ENCODE assay signal across 16 cellular contexts in genomic region chr7:7739718-7740355, GRCh38. TPM values are rescaled to one million over a fixed set of nuclear protein-coding genes. Genes with fewer than 3 reads are reported as not detected.
DNase-seq lines count a peak whose midpoint lies in the region; ATAC-seq lines count a peak whose summit lies in the region.
"Had no signal": no experiment of that assay in that cellular context is flagged by ENCODE, and none has a peak within 500 bp of the region (broad histone marks: within the 10 kb centered on the region; RNA-seq: fewer than 3 reads in every experiment).

No MANE protein-coding gene starts in this region.

- peak; percentile 23 for ATAC-seq in activated CD8-positive, alpha-beta memory T cell treated with anti-CD3 and anti-CD28 coated beads, Interleukin-2, amount 10 ng/mL, durations not matched to agents 7 days and 5 days
- ATAC-seq in HG02759 (IDR thresholded peaks at IDR 0.05; ENCODE audit: unreplicated experiment) (peak; percentile 57), HG03460 (IDR thresholded peaks at IDR 0.05; ENCODE audit: unreplicated experiment) (no peak)
- ATAC-seq: activated T-helper 17 cell treated with anti-CD3 and anti-CD28 coated beads, Interleukin-2, amount 50 U/mL, for 72 hours had no signal

- DNase-seq in activated CD8-positive, alpha-beta memory T cell treated with anti-CD3 and anti-CD28 coated beads, Interleukin-2, amount 10 ng/mL, durations not matched to agents 7 days and 5 days: no peak
- DNase-seq in activated CD8-positive, alpha-beta memory T cell treated with anti-CD3 and anti-CD28 coated beads, Interleukin-2, amount 50 U/mL, for 48 hours: no peak
- peak; percentile 45 for DNase-seq in SK-MEL-5 (ENCODE audit: low read depth, low spot score)
- peak; percentile 40 for DNase-seq in pons (ENCODE audit: low spot score)
- DNase-seq in NK-92 (lab: John Stamatoyannopoulos, UW; ENCODE audit: unreplicated experiment): no peak
- no peak for DNase-seq in DMS79 treated with DMSO at 0.1 percent for 48 hours (lab: John Stamatoyannopoulos, UW)
- DNase-seq: activated CD4-positive, alpha-beta memory T cell treated with anti-CD3 and anti-CD28 coated beads, Interleukin-2, amount 10 ng/mL, durations not matched to agents 7 days and 5 days; colonic mucosa; COR-L47; HCEC 1CT; NCI-H2081 treated with DMSO at 0.1 percent for 48 hours; sigmoid colon; stimulated activated CD8-positive, alpha-beta memory T cell treated with anti-CD3 and anti-CD28 coated beads, Interleukin-4, amount 100 ng/mL, for 48 hours had no signal

- no peaks in the 10 kb centered on the region for H3K9me3 Mint-ChIP-seq in activated CD8-positive, alpha-beta memory T cell treated with anti-CD3 and anti-CD28 coated beads, Interleukin-2, amount 10 ng/mL, durations not matched to agents 7 days and 5 days (ENCODE audit: low read depth)
- H3K9me3 Mint-ChIP-seq: activated CD4-positive, alpha-beta memory T cell treated with anti-CD3 and anti-CD28 coated beads, Interleukin-2, amount 10 ng/mL, durations not matched to agents 7 days and 5 days; activated T-helper 17 cell treated with anti-CD3 and anti-CD28 coated beads, Interleukin-2, amount 50 U/mL, for 72 hours had no signal

- no peak overlapping the region for H3K27ac Mint-ChIP-seq in activated CD8-positive, alpha-beta memory T cell treated with anti-CD3 and anti-CD28 coated beads, Interleukin-2, amount 10 ng/mL, durations not matched to agents 7 days and 5 days
- H3K27ac Mint-ChIP-seq: activated CD4-positive, alpha-beta memory T cell treated with anti-CD3 and anti-CD28 coated beads, Interleukin-2, amount 10 ng/mL, durations not matched to agents 7 days and 5 days; activated T-helper 17 cell treated with anti-CD3 and anti-CD28 coated beads, Interleukin-2, amount 50 U/mL, for 72 hours had no signal

- H3K4me1 Mint-ChIP-seq in activated CD8-positive, alpha-beta memory T cell treated with anti-CD3 and anti-CD28 coated beads, Interleukin-2, amount 10 ng/mL, durations not matched to agents 7 days and 5 days: peaks cover 18% of the 10 kb centered on the region

- in situ Hi-C loops in SK-MEL-5 (cut with HindIII; ENCODE audit: low pct_unique_long_range_greater_than_20kb, low sequenced_read_pairs): no loop called here

- H3K27me3 Mint-ChIP-seq in activated CD8-positive, alpha-beta memory T cell treated with anti-CD3 and anti-CD28 coated beads, Interleukin-2, amount 10 ng/mL, durations not matched to agents 7 days and 5 days: no peaks in the 10 kb centered on the region
- H3K27me3 Mint-ChIP-seq: activated CD4-positive, alpha-beta memory T cell treated with anti-CD3 and anti-CD28 coated beads, Interleukin-2, amount 10 ng/mL, durations not matched to agents 7 days and 5 days; activated T-helper 17 cell treated with anti-CD3 and anti-CD28 coated beads, Interleukin-2, amount 50 U/mL, for 72 hours had no signal

- no peak overlapping the region for H3K4me3 Mint-ChIP-seq in activated CD8-positive, alpha-beta memory T cell treated with anti-CD3 and anti-CD28 coated beads, Interleukin-2, amount 10 ng/mL, durations not matched to agents 7 days and 5 days
- H3K4me3 Mint-ChIP-seq: activated CD4-positive, alpha-beta memory T cell treated with anti-CD3 and anti-CD28 coated beads, Interleukin-2, amount 10 ng/mL, durations not matched to agents 7 days and 5 days; activated T-helper 17 cell treated with anti-CD3 and anti-CD28 coated beads, Interleukin-2, amount 50 U/mL, for 72 hours had no signal

- CTCF ChIA-PET in activated CD8-positive, alpha-beta memory T cell treated with anti-CD3 and anti-CD28 coated beads, Interleukin-2, amount 10 ng/mL, durations not matched to agents 7 days and 5 days (lab: Charles Lee): interaction anchor here (1.1 kb wide), 1 partner anchor 12 kb away, joined by 3 read pairs; no protein-coding TSS in a partner anchor

- no peaks in the 10 kb centered on the region for H3K36me3 Mint-ChIP-seq in activated CD8-positive, alpha-beta memory T cell treated with anti-CD3 and anti-CD28 coated beads, Interleukin-2, amount 10 ng/mL, durations not matched to agents 7 days and 5 days

RNA-seq across cellular contexts. Expression of gene RPA3, which starts 21.4 kb away (rescaled TPM):
- 100 to 1,000 TPM; 111 to 126 TPM for total RNA-seq in activated CD8-positive, alpha-beta memory T cell treated with anti-CD3 and anti-CD28 coated beads, Interleukin-2, amount 10 ng/mL, durations not matched to agents 7 days and 5 days
- total RNA-seq in SK-MEL-5 (2014; rRNA removed; shearing (Covaris generic)): 53.7 and 81.2 TPM in 2 replicates
- polyA plus RNA-seq in SK-MEL-5 (2015; cell fraction: cytosol; rRNA removed): 34.6 and 57.4 TPM in 2 replicates
- 49.6 and 60.3 TPM in 2 replicates for polyA plus RNA-seq in SK-MEL-5 (2015; cell fraction: nucleus; rRNA removed)

Comparison
In these comparisons a context has a peak if more than half of its experiments do, and no peak if none do; other contexts are left out.
1. DNase-seq: peak in SK-MEL-5 (single experiment) and pons (single experiment); none in activated CD8-positive, alpha-beta memory T cell treated with anti-CD3 and anti-CD28 coated beads, Interleukin-2, amount 10 ng/mL, durations not matched to agents 7 days and 5 days (single experiment), activated CD8-positive, alpha-beta memory T cell treated with anti-CD3 and anti-CD28 coated beads, Interleukin-2, amount 50 U/mL, for 48 hours (single experiment), NK-92 (single experiment) and DMS79 treated with DMSO at 0.1 percent for 48 hours (single experiment).